8 cellular contexts compared by ENCODE assay signal in genomic region chr6:13711726-13712484, GRCh38. TPM values are rescaled to one million over a fixed set of nuclear protein-coding genes. Genes with fewer than 3 reads are reported as not detected.
DNase-seq lines count a peak whose midpoint lies in the region; ATAC-seq and TF ChIP-seq lines count a peak whose summit lies in the region.

RANBP9 (minus strand) TSS chr6:13711835; CDS start chr6:13711505, 330 bp downstream.

- no peaks in the 10 kb centered on the region for H3K36me3 ChIP-seq in right atrium auricular region
- H3K36me3 ChIP-seq in uterus = no peaks in the 10 kb centered on the region

- peaks cover 0 to 30% of the 10 kb centered on the region in 2 donors for H3K4me1 ChIP-seq in right atrium auricular region
- no peaks in the 10 kb centered on the region for H3K4me1 ChIP-seq in uterus

- H3K4me3 ChIP-seq in right atrium auricular region = peak within 1 kb of the TSS; percentile 62 to 80
- peak within 1 kb of the TSS; percentile 47 to 54 for H3K4me3 ChIP-seq in uterus

- peak; percentile 57 to 85 for TF ChIP-seq POLR2A in uterus (IDR thresholded peaks at IDR 0.05)

- intact Hi-C loops in uterus (cut with DNase I; ENCODE audit: low total_unique reads) = loop anchor here (10.0 kb wide), 1 partner anchor 53 kb away; no protein-coding TSS in a partner anchor

- H3K27ac ChIP-seq in angular gyrus (ENCODE audit: low read depth, low read length) (peak within 1 kb of the TSS; percentile 88), right atrium auricular region (peak within 1 kb of the TSS; percentile 95 to 96), uterus (peak within 1 kb of the TSS; percentile 97 to 98)

- DNase-seq in NCI-H146 treated with DMSO at 0.1 percent for 48 hours (lab: John Stamatoyannopoulos, UW; ENCODE audit: unreplicated experiment) = peak; percentile 76
- DNase-seq in T-helper 2 cell = peak; percentile 70 to 94 (median 83)
- peak; percentile 82 for DNase-seq in right atrium auricular region (ENCODE audit: low spot score)
- peak; percentile 86 for DNase-seq in putamen (ENCODE audit: low spot score)
- DNase-seq in uterus = peak; percentile 89

- H3K9me3 ChIP-seq in right atrium auricular region (no peaks in the 10 kb centered on the region), uterus (no peaks in the 10 kb centered on the region)

- H3K27me3 ChIP-seq in right atrium auricular region = no peaks in the 10 kb centered on the region
- H3K27me3 ChIP-seq in uterus = no peaks in the 10 kb centered on the region

- ATAC-seq in GM18498 (IDR thresholded peaks at IDR 0.05; ENCODE audit: unreplicated experiment) (peak; percentile 82), HG02870 (IDR thresholded peaks at IDR 0.05; ENCODE audit: unreplicated experiment) (peak; percentile 67)

- no peak for TF ChIP-seq CTCF in right atrium auricular region (IDR thresholded peaks at IDR 0.05)
- TF ChIP-seq CTCF in uterus (IDR thresholded peaks at IDR 0.05) = no peak

RNA-seq across cellular contexts. Expression of gene RANBP9, which starts in this region (rescaled TPM):
- total RNA-seq in right atrium auricular region (10 to 100 TPM; 28.4 TPM), uterus (10 to 100 TPM; 22.6 to 49.0 (median 40.9) TPM)

Comparison
In these comparisons a context has a peak if more than half of its experiments do, and no peak if none do; other contexts are left out.
1. Peak in every context shown above with its lines: DNase-seq, ATAC-seq, H3K4me3 ChIP-seq and H3K27ac ChIP-seq.